Comparison of ENCODE assay signal across 18 cellular contexts in genomic region chr10:9140373-9140772, GRCh38.
"Had no signal": no experiment of that assay in that cellular context is flagged by ENCODE, and none has a peak within 500 bp of the region (broad histone marks: within the 10 kb centered on the region; RNA-seq: fewer than 3 reads in every experiment).

No MANE protein-coding gene starts in this region.

- H3K4me2 ChIP-seq: hepatocyte had no signal

- H3K4me3 ChIP-seq: hepatocyte, lower lobe of right lung, right atrium auricular region, tibial artery had no signal

- DNase-seq: activated B cell treated with CpG ODN at 0.5 μM for 24 hours; activated CD4-positive, alpha-beta T cell treated with anti-CD3 and anti-CD28 coated beads for 36 hours; activated CD4-positive, alpha-beta T cell treated with anti-CD3 and anti-CD28 coated beads, Interleukin-2, amount 50 U/mL, for 4 hours; activated CD8-positive, alpha-beta memory T cell treated with anti-CD3 and anti-CD28 coated beads, Interleukin-2, amount 50 U/mL, for 48 hours; activated effector memory CD4-positive, alpha-beta T cell treated with Interleukin-2 at 50 U/mL for 16 hours; activated naive CD4-positive, alpha-beta T cell treated with anti-CD3 and anti-CD28 coated beads, Interleukin-2, amount 10 ng/mL, durations not matched to agents 7 days and 5 days; activated T-cell treated with anti-CD3 and anti-CD28 coated beads, Interleukin-2, amount 50 U/mL, for 48 hours; effector CD4-positive, alpha-beta T cell; foreskin keratinocyte; islet precursor cell; lower lobe of right lung; naive thymus-derived CD8-positive, alpha-beta T cell; stimulated activated CD4-positive, alpha-beta T cell treated with anti-CD3 and anti-CD28 coated beads, Interleukin-12 subunit alpha, Interleukin-12 subunit beta, amount 100 ng/mL, for 4 hours; substantia nigra; T-helper 17 cell; tibial artery had no signal

- H3K4me1 ChIP-seq: foreskin keratinocyte, lower lobe of right lung, right atrium auricular region, tibial artery had no signal

- H3K36me3 ChIP-seq: lower lobe of right lung, right atrium auricular region, tibial artery had no signal

- H2AFZ ChIP-seq: hepatocyte had no signal

- H3K27ac ChIP-seq: foreskin keratinocyte, hepatocyte, lower lobe of right lung, right atrium auricular region, tibial artery had no signal

- H3K27me3 ChIP-seq: foreskin keratinocyte, hepatocyte, right atrium auricular region, tibial artery had no signal

- H3K9me3 ChIP-seq: lower lobe of right lung, right atrium auricular region, tibial artery had no signal
